Comparison of ENCODE assay signal across 23 cellular contexts in the genomic region with DNA sequence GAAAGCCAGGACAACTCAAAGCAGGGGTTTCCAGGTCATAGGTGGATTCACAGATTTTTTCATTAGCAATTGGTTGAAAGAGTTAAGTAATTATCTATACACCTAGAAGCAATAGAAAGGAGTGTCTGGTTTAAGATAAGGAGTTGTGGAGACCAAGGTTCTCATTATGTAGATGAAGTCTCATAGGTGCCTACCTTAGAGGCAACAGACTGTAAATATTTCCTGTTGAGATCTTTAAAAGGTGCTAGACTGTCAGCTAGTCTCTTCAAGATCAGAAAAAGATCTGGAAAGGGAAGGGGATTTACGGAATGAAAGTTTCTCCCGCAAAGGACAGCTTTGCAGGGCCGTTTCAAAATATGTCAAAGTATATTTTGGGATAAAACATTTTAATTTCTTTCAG.
"Had no signal": no experiment of that assay in that cellular context is flagged by ENCODE, and none has a peak within 500 bp of the region (broad histone marks: within the 10 kb centered on the region; RNA-seq: fewer than 3 reads in every experiment).

No MANE protein-coding gene starts in this region.

- H3K27me3 Mint-ChIP-seq: effector memory CD8-positive, alpha-beta T cell; naive thymus-derived CD4-positive, alpha-beta T cell; type B pancreatic cell had no signal

- H3K9me3 Mint-ChIP-seq: nephron; stimulated activated effector memory CD8-positive, alpha-beta T cell treated with anti-CD3 and anti-CD28 coated beads, Interleukin-12 subunit alpha, Interleukin-12 subunit beta, amount 100 ng/mL, for 72 hours; type B pancreatic cell had no signal

- H3K36me3 Mint-ChIP-seq: naive thymus-derived CD4-positive, alpha-beta T cell; stimulated activated effector memory CD8-positive, alpha-beta T cell treated with anti-CD3 and anti-CD28 coated beads, Interleukin-12 subunit alpha, Interleukin-12 subunit beta, amount 100 ng/mL, for 72 hours; type B pancreatic cell had no signal

- H3K36me3 ChIP-seq: ovary, sigmoid colon, stomach, thyroid gland had no signal

- H3K27ac ChIP-seq: ovary, psoas muscle, sigmoid colon, stomach, thyroid gland had no signal

- ATAC-seq: effector memory CD8-positive, alpha-beta T cell; left lobe of liver; naive thymus-derived CD4-positive, alpha-beta T cell; psoas muscle; right cardiac atrium; stimulated activated effector memory CD8-positive, alpha-beta T cell treated with anti-CD3 and anti-CD28 coated beads, Interleukin-12 subunit alpha, Interleukin-12 subunit beta, amount 100 ng/mL, for 72 hours had no signal

- H3K4me3 Mint-ChIP-seq: effector memory CD8-positive, alpha-beta T cell; naive thymus-derived CD4-positive, alpha-beta T cell; nephron; stimulated activated effector memory CD8-positive, alpha-beta T cell treated with anti-CD3 and anti-CD28 coated beads, Interleukin-12 subunit alpha, Interleukin-12 subunit beta, amount 100 ng/mL, for 72 hours; type B pancreatic cell had no signal

- H3K27ac Mint-ChIP-seq: effector memory CD8-positive, alpha-beta T cell; naive thymus-derived CD4-positive, alpha-beta T cell; stimulated activated effector memory CD8-positive, alpha-beta T cell treated with anti-CD3 and anti-CD28 coated beads, Interleukin-12 subunit alpha, Interleukin-12 subunit beta, amount 100 ng/mL, for 72 hours; type B pancreatic cell had no signal

- H3K9me3 ChIP-seq: ovary, psoas muscle, sigmoid colon, stomach, thyroid gland had no signal

- H3K4me3 ChIP-seq: lung, ovary, psoas muscle, sigmoid colon, stomach, thyroid gland had no signal

- DNase-seq: cortex of kidney; effector memory CD8-positive, alpha-beta T cell; head of caudate nucleus; kidney; mesenchymal stem cell; midbrain; naive thymus-derived CD4-positive, alpha-beta T cell; nucleus accumbens; ovary; posterior cingulate gyrus; psoas muscle; right cardiac atrium; sigmoid colon; stimulated activated CD4-positive, alpha-beta T cell treated with anti-CD3 and anti-CD28 coated beads, Interleukin-2, amount 100 ng/mL, for 24 hours; stimulated activated CD4-positive, alpha-beta T cell treated with anti-CD3 and anti-CD28 coated beads, Interleukin-4, amount 100 ng/mL, for 24 hours; stimulated activated naive CD4-positive, alpha-beta T cell treated with Interleukin-2 at 50 U/mL for 16 hours; stomach; thyroid gland had no signal

- H3K4me1 ChIP-seq: psoas muscle, thyroid gland had no signal

- H3K27me3 ChIP-seq: ovary, sigmoid colon, stomach, thyroid gland had no signal

- H3K4me1 Mint-ChIP-seq: naive thymus-derived CD4-positive, alpha-beta T cell; stimulated activated effector memory CD8-positive, alpha-beta T cell treated with anti-CD3 and anti-CD28 coated beads, Interleukin-12 subunit alpha, Interleukin-12 subunit beta, amount 100 ng/mL, for 72 hours had no signal
